In the genomic region with DNA sequence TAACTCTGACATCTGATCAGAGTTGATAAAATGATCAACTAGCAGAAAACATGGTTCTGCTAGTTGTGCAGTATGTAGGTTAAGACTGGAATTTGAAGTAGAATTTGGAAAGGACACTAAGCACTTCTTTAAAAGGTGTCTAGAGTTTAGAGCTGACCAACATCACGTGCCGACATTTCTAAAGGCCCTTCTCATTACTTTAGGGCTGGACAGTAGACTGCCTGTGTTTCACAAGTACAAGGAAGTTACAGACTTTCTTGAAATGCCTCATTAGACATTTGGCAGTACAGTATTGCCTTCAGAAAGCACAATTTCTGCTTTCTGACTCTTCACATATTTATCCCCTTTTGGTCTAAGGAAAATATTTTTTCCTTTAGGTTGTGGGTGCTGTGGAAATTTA, we compare ENCODE assay signal across 23 cellular contexts.
"Had no signal": no experiment of that assay in that cellular context is flagged by ENCODE, and none has a peak within 500 bp of the region (broad histone marks: within the 10 kb centered on the region; RNA-seq: fewer than 3 reads in every experiment).

No MANE protein-coding gene starts in this region.

- H3K9me3 Mint-ChIP-seq: activated B cell treated with CpG ODN at 0.5 μM for 24 hours; activated CD4-positive, alpha-beta T cell treated with anti-CD3 and anti-CD28 coated beads, Interleukin-2, amount 10 ng/mL, durations not matched to agents 24 days and 14 days; activated naive CD4-positive, alpha-beta T cell treated with anti-CD3 and anti-CD28 coated beads, Interleukin-2, amount 50 U/mL, for 24 hours; activated T-cell treated with anti-CD3 and anti-CD28 coated beads, Interleukin-2, amount 50 U/mL, for 24 hours; activated T-helper 1 cell treated with anti-CD3 and anti-CD28 coated beads, Interleukin-12 subunit alpha, Interleukin-12 subunit beta, Interleukin-2, Interleukin-4 antibody, amounts not matched to agents 30 ng/mL and 10 ng/mL and 1 ng/mL, durations not matched to agents 14 hours and 24 hours and 36 hours; T-helper 1 cell treated with Interleukin-12 subunit alpha and Interleukin-12 subunit beta and Interleukin-4 antibody, amounts not matched to agents 30 μg/mL and 1 μg/mL, for 36 hours had no signal

- H3K36me3 Mint-ChIP-seq: activated CD8-positive, alpha-beta memory T cell treated with anti-CD3 and anti-CD28 coated beads, Interleukin-2, amount 10 ng/mL, durations not matched to agents 7 days and 5 days; activated naive CD4-positive, alpha-beta T cell treated with anti-CD3 and anti-CD28 coated beads, Interleukin-2, amount 50 U/mL, for 24 hours; brain had no signal

- ATAC-seq: activated CD8-positive, alpha-beta memory T cell treated with anti-CD3 and anti-CD28 coated beads, Interleukin-2, amount 10 ng/mL, durations not matched to agents 7 days and 5 days; Right ventricle myocardium inferior had no signal

- H3K27me3 Mint-ChIP-seq: activated CD4-positive, alpha-beta T cell treated with anti-CD3 and anti-CD28 coated beads, Interleukin-2, amount 10 ng/mL, durations not matched to agents 24 days and 14 days; activated CD8-positive, alpha-beta memory T cell treated with anti-CD3 and anti-CD28 coated beads, Interleukin-2, amount 10 ng/mL, durations not matched to agents 7 days and 5 days; activated naive CD4-positive, alpha-beta T cell treated with anti-CD3 and anti-CD28 coated beads, Interleukin-2, amount 50 U/mL, for 24 hours; activated T-cell treated with anti-CD3 and anti-CD28 coated beads, Interleukin-2, amount 50 U/mL, for 24 hours had no signal

- H3K27me3 ChIP-seq: cardiac muscle cell, MG63 had no signal

- DNase-seq: activated B cell treated with CpG ODN at 0.5 μM for 24 hours; activated CD4-positive, alpha-beta T cell treated with anti-CD3 and anti-CD28 coated beads for 1 hour; activated CD4-positive, alpha-beta T cell treated with anti-CD3 and anti-CD28 coated beads, Interleukin-2, amount 10 ng/mL, durations not matched to agents 24 days and 14 days; activated CD4-positive, alpha-beta T cell treated with anti-CD3 and anti-CD28 coated beads, Interleukin-2, amount 50 U/mL, for 48 hours; activated CD8-positive, alpha-beta memory T cell treated with anti-CD3 and anti-CD28 coated beads, Interleukin-2, amount 10 ng/mL, durations not matched to agents 7 days and 5 days; activated effector memory CD4-positive, alpha-beta T cell treated with Interleukin-2 at 50 U/mL for 16 hours; activated naive CD4-positive, alpha-beta T cell; activated T-cell treated with anti-CD3 and anti-CD28 coated beads, Interleukin-2, amount 50 U/mL, for 24 hours; amniotic stem cell; MG63; MV-4-11; NCI-H1105 treated with DMSO at 0.1 percent for 48 hours; NCI-H1436 treated with DMSO at 0.1 percent for 48 hours; NCI-H187; NCI-H2081; NCI-H446; NCI-H524 had no signal

- H3K27ac ChIP-seq: cardiac muscle cell had no signal

- H3K27ac Mint-ChIP-seq: activated B cell treated with CpG ODN at 0.5 μM for 24 hours; activated CD4-positive, alpha-beta T cell treated with anti-CD3 and anti-CD28 coated beads, Interleukin-2, amount 10 ng/mL, durations not matched to agents 24 days and 14 days; activated CD8-positive, alpha-beta memory T cell treated with anti-CD3 and anti-CD28 coated beads, Interleukin-2, amount 10 ng/mL, durations not matched to agents 7 days and 5 days; activated naive CD4-positive, alpha-beta T cell treated with anti-CD3 and anti-CD28 coated beads, Interleukin-2, amount 50 U/mL, for 24 hours; activated T-cell treated with anti-CD3 and anti-CD28 coated beads, Interleukin-2, amount 50 U/mL, for 24 hours; activated T-helper 1 cell treated with anti-CD3 and anti-CD28 coated beads, Interleukin-12 subunit alpha, Interleukin-12 subunit beta, Interleukin-2, Interleukin-4 antibody, amounts not matched to agents 30 ng/mL and 10 ng/mL and 1 ng/mL, durations not matched to agents 14 hours and 24 hours and 36 hours; brain; T-helper 1 cell treated with Interleukin-12 subunit alpha and Interleukin-12 subunit beta and Interleukin-4 antibody, amounts not matched to agents 30 μg/mL and 1 μg/mL, for 36 hours had no signal

- H3K4me3 ChIP-seq: cardiac muscle cell, MG63 had no signal

- H3K4me1 Mint-ChIP-seq: activated B cell treated with CpG ODN at 0.5 μM for 24 hours; activated CD4-positive, alpha-beta T cell treated with anti-CD3 and anti-CD28 coated beads, Interleukin-2, amount 10 ng/mL, durations not matched to agents 24 days and 14 days; activated CD8-positive, alpha-beta memory T cell treated with anti-CD3 and anti-CD28 coated beads, Interleukin-2, amount 10 ng/mL, durations not matched to agents 7 days and 5 days; activated naive CD4-positive, alpha-beta T cell treated with anti-CD3 and anti-CD28 coated beads, Interleukin-2, amount 50 U/mL, for 24 hours had no signal

- H3K4me3 Mint-ChIP-seq: activated B cell treated with CpG ODN at 0.5 μM for 24 hours; activated CD4-positive, alpha-beta T cell treated with anti-CD3 and anti-CD28 coated beads, Interleukin-2, amount 10 ng/mL, durations not matched to agents 24 days and 14 days; activated CD8-positive, alpha-beta memory T cell treated with anti-CD3 and anti-CD28 coated beads, Interleukin-2, amount 10 ng/mL, durations not matched to agents 7 days and 5 days; activated naive CD4-positive, alpha-beta T cell treated with anti-CD3 and anti-CD28 coated beads, Interleukin-2, amount 50 U/mL, for 24 hours; activated T-cell treated with anti-CD3 and anti-CD28 coated beads, Interleukin-2, amount 50 U/mL, for 24 hours; activated T-helper 1 cell treated with anti-CD3 and anti-CD28 coated beads, Interleukin-12 subunit alpha, Interleukin-12 subunit beta, Interleukin-2, Interleukin-4 antibody, amounts not matched to agents 30 ng/mL and 10 ng/mL and 1 ng/mL, durations not matched to agents 14 hours and 24 hours and 36 hours; brain; T-helper 1 cell treated with Interleukin-12 subunit alpha and Interleukin-12 subunit beta and Interleukin-4 antibody, amounts not matched to agents 30 μg/mL and 1 μg/mL, for 36 hours had no signal

- H3K36me3 ChIP-seq: cardiac muscle cell, MG63 had no signal
